In the genomic region with DNA sequence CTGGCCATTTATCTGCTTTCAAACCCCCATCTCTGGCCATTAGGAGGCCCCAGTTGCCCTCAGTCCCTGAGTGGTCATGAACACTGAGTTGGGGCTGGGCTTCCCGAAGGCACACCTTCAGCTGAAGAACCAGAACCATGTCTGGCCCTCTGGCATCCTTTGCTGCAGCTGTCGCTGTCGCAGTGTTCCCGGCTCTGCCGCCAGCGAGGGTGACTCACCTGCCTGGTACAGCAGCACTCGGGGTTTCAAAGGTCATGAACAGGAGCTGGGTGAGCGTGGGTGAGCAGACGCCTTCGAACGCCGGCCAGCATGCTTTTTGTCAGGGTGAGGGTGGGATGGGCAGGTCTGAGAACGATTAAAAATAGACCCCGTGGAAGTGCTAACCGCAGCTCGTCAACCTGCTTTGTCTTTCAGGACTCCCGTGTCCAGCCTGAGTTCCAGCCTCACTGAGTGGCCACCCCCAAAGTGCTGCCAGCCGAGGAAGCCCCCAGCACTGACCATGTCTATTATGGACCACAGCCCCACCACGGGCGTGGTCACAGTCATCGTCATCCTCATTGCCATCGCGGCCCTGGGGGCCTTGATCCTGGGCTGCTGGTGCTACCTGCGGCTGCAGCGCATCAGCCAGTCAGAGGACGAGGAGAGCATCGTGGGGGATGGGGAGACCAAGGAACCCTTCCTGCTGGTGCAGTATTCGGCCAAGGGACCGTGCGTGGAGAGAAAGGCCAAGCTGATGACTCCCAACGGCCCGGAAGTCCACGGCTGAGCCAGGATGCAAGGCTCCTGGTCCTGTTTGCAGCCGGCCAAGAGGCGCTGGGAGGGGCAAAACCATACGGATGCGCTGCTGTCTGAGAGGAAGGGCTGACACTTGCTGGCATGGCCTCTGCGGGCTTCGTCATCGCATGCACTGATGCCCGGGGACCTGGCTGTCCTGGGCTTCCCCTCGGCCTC, we compare ENCODE assay signal across 1 cellular context.
TF ChIP-seq lines count a peak whose summit lies in the region.

No MANE protein-coding gene starts in this region.

TF ChIP-seq in IMR-90, 13 proteins besides CTCF, POLR2A, EP300 and RAD21 (continued from another document):
- TF ChIP-seq CHD1 (IDR thresholded peaks at IDR 0.05; ENCODE audit: low read depth, low read length), result no peak
- no peak for TF ChIP-seq USF2 (IDR thresholded peaks at IDR 0.05; ENCODE audit: low read depth, low read length)
- TF ChIP-seq MXI1 (IDR thresholded peaks at IDR 0.05; ENCODE audit: borderline replicate concordance, low read depth, low read length), result no peak
- no peak for TF ChIP-seq MAZ (IDR thresholded peaks at IDR 0.05; ENCODE audit: borderline replicate concordance, low read depth, low read length)
- TF ChIP-seq RFX5 (IDR thresholded peaks at IDR 0.05; ENCODE audit: low read depth, low read length), result no peak
- no peak for TF ChIP-seq FOS (IDR thresholded peaks at IDR 0.05; ENCODE audit: low read depth, low read length)
- no peak for TF ChIP-seq SMC3 (IDR thresholded peaks at IDR 0.05; ENCODE audit: low read depth, low read length)
- no peak for TF ChIP-seq RCOR1 (IDR thresholded peaks at IDR 0.05; ENCODE audit: insufficient replicate concordance, low read length)
- TF ChIP-seq NFE2L2 (IDR thresholded peaks at IDR 0.05; ENCODE audit: low read depth, low read length), result no peak
- TF ChIP-seq, protein P1, sequence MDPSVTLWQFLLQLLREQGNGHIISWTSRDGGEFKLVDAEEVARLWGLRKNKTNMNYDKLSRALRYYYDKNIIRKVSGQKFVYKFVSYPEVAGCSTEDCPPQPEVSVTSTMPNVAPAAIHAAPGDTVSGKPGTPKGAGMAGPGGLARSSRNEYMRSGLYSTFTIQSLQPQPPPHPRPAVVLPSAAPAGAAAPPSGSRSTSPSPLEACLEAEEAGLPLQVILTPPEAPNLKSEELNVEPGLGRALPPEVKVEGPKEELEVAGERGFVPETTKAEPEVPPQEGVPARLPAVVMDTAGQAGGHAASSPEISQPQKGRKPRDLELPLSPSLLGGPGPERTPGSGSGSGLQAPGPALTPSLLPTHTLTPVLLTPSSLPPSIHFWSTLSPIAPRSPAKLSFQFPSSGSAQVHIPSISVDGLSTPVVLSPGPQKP (IDR thresholded peaks at IDR 0.05; ENCODE audit: borderline replicate concordance, low read depth, low read length), result no peak
- no peak for TF ChIP-seq CEBPB (IDR thresholded peaks at IDR 0.05; ENCODE audit: low read depth, low read length)
